In the genomic region with DNA sequence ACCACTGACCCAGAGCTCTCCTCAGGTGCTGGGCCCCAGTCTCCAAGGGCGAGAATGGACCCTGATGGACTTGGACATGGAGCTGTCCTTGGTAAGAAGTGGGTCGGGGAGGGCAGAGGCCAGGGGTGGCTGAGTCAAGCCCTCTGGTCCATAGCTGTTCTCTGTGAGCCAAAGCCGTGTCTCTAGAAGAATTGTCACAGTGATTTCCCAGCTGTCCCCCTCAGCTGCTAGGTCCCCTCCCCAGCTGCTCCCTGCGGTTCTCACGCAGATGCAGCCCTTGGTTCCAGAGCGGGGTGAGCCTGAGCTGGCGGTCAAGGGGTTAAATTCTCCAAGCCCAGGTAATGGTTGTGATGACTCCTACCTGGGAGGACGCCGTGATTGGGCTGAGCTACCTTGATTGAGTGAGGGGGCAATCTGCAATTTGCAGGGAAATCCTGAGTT, we compare ENCODE assay signal across 11 cellular contexts. TPM values are rescaled to one million over a fixed set of nuclear protein-coding genes. Genes with fewer than 3 reads are reported as not detected.
DNase-seq lines count a peak whose midpoint lies in the region; ATAC-seq, FAIRE-seq and TF ChIP-seq lines count a peak whose summit lies in the region.
"Had no signal": no experiment of that assay in that cellular context is flagged by ENCODE, and none has a peak within 500 bp of the region (broad histone marks: within the 10 kb centered on the region; RNA-seq: fewer than 3 reads in every experiment).

No MANE protein-coding gene starts in this region.

- FAIRE-seq in RCC 7860 (lab: Jason Lieb, UNC) = no peak

- H3K9me3 ChIP-seq in muscle layer of colon (ENCODE audit: low read length) = no peaks in the 10 kb centered on the region

- ATAC-seq in left cardiac atrium (no peak), HG02642 (IDR thresholded peaks at IDR 0.05; ENCODE audit: poor library complexity, unreplicated experiment) (no peak), HG03097 (IDR thresholded peaks at IDR 0.05; ENCODE audit: low FRiP score, unreplicated experiment) (no peak)
- no peak for ATAC-seq in stimulated activated memory B cell treated with anti-CD40 and anti-IgM and Interleukin-4, amounts not matched to agents 10 μg/mL and 1 μg/mL and 100 μg/mL, for 72 hours

- no peak overlapping the region for H3K9ac ChIP-seq in muscle layer of colon (ENCODE audit: low read length)

- peaks cover 46% of the 10 kb centered on the region for H3K4me1 ChIP-seq in muscle layer of colon (ENCODE audit: insufficient read depth, low read length)

- H3K4me3 Mint-ChIP-seq in stimulated activated memory B cell treated with anti-CD40 and anti-IgM and Interleukin-4, amounts not matched to agents 10 μg/mL and 1 μg/mL and 100 μg/mL, for 72 hours = no peak overlapping the region

- no peak for TF ChIP-seq CTCF in coronary artery (IDR thresholded peaks at IDR 0.05)

- DNase-seq in cardiac septum (ENCODE audit: low spot score) (peak; percentile 64), left cardiac atrium (no peak), coronary artery (ENCODE audit: low spot score) (no peak), RCC 7860 (ENCODE audit: low spot score) (no peak)
- DNase-seq: HFFc6, NCI-H187 treated with DMSO at 0.1 percent for 48 hours had no signal

- no peaks in the 10 kb centered on the region for H3K36me3 Mint-ChIP-seq in stimulated activated memory B cell treated with anti-CD40 and anti-IgM and Interleukin-4, amounts not matched to agents 10 μg/mL and 1 μg/mL and 100 μg/mL, for 72 hours

- peaks cover 51% of the 10 kb centered on the region for H3K4me1 Mint-ChIP-seq in stimulated activated memory B cell treated with anti-CD40 and anti-IgM and Interleukin-4, amounts not matched to agents 10 μg/mL and 1 μg/mL and 100 μg/mL, for 72 hours

- no peaks in the 10 kb centered on the region for H3K36me3 ChIP-seq in muscle layer of colon (ENCODE audit: insufficient read depth, low read length)
- H3K36me3 ChIP-seq: cardiac muscle cell had no signal

- peak overlapping the region; percentile 87 to 98 for H3K27ac ChIP-seq in coronary artery
- peak overlapping the region; percentile 84 for H3K27ac ChIP-seq in muscle layer of colon (ENCODE audit: low read depth, low read length)
- H3K27ac ChIP-seq: cardiac muscle cell had no signal

- intact Hi-C loops in cardiac septum (cut with DNase I) = no loop called here
- intact Hi-C loops in left cardiac atrium (cut with DNase I) = no loop called here

- no peaks in the 10 kb centered on the region for H3K9me3 Mint-ChIP-seq in stimulated activated memory B cell treated with anti-CD40 and anti-IgM and Interleukin-4, amounts not matched to agents 10 μg/mL and 1 μg/mL and 100 μg/mL, for 72 hours
- H3K9me3 Mint-ChIP-seq: HFFc6 had no signal

- H3K27ac Mint-ChIP-seq in stimulated activated memory B cell treated with anti-CD40 and anti-IgM and Interleukin-4, amounts not matched to agents 10 μg/mL and 1 μg/mL and 100 μg/mL, for 72 hours = no peak overlapping the region

- H3K4me3 ChIP-seq in coronary artery (no peak overlapping the region), muscle layer of colon (ENCODE audit: low read depth in 1 of 2, low read length in 2 of 2) (no peak overlapping the region)

- H3K27me3 ChIP-seq in muscle layer of colon (ENCODE audit: control insufficient read depth in 1 of 2, insufficient read depth in 2 of 2, low read length in 2 of 2) = peaks cover 0 to 19% of the 10 kb centered on the region in 2 donors

- peaks cover 99% of the 10 kb centered on the region for H3K27me3 Mint-ChIP-seq in stimulated activated memory B cell treated with anti-CD40 and anti-IgM and Interleukin-4, amounts not matched to agents 10 μg/mL and 1 μg/mL and 100 μg/mL, for 72 hours

RNA-seq across cellular contexts. Expression of a gene that starts 1.3 kb away (rescaled TPM):
- total RNA-seq in cardiac septum (86.3 TPM), left cardiac atrium (10 to 100 TPM; 58.6 to 80.5 TPM)

RNA-seq across cellular contexts. Expression of a gene that starts 4.5 kb away (rescaled TPM):
- total RNA-seq in cardiac septum = 49.1 TPM
- total RNA-seq in left cardiac atrium = 10 to 100 TPM; 24.3 to 48.1 TPM

RNA-seq across cellular contexts. Expression of a gene that starts 9.3 kb away (rescaled TPM):
- total RNA-seq in cardiac septum (9.5 TPM), left cardiac atrium (1 to 10 TPM; 8.0 to 8.5 TPM)

RNA-seq across cellular contexts. Expression of a gene that starts 9.3 kb away (rescaled TPM):
- total RNA-seq in cardiac septum (11.0 TPM), left cardiac atrium (10 to 100 TPM; 10.6 to 11.1 TPM)

RNA-seq across cellular contexts. Expression of a gene that starts 14.7 kb away (rescaled TPM):
- total RNA-seq in cardiac septum (22.2 TPM), left cardiac atrium (10 to 100 TPM; 16.8 to 18.1 TPM)
